ENCODE assay signal across 14 cellular contexts in genomic region chr11:61065955-61066638, GRCh38. TPM values are rescaled to one million over a fixed set of nuclear protein-coding genes. Genes with fewer than 3 reads are reported as not detected.
DNase-seq lines count a peak whose midpoint lies in the region; ATAC-seq and TF ChIP-seq lines count a peak whose summit lies in the region.
"Had no signal": no experiment of that assay in that cellular context is flagged by ENCODE, and none has a peak within 500 bp of the region (broad histone marks: within the 10 kb centered on the region; RNA-seq: fewer than 3 reads in every experiment).

No MANE protein-coding gene starts in this region.

- intact Hi-C loops in activated naive CD4-positive, alpha-beta T cell treated with anti-CD3 and anti-CD28 coated beads for 36 hours (cut with micrococcal nuclease): loop anchor here (1.0 kb wide), 1 partner anchor 12 kb away; no protein-coding TSS in a partner anchor
- intact Hi-C loops in ovary (cut with DNase I): no loop called here

- H4K8ac ChIP-seq in neuronal stem cell (ENCODE audit: low read depth, low read length): no peak overlapping the region

- H3K4me1 ChIP-seq in OCI-LY1 (ENCODE audit: insufficient read depth, low read length, severe bottlenecking): peaks cover 34% of the 10 kb centered on the region
- peaks cover 0 to under 1% of the 10 kb centered on the region in 2 donors for H3K4me1 ChIP-seq in neuronal stem cell (ENCODE audit: control insufficient read depth in 2 of 2, insufficient read depth in 1 of 2, low read depth in 1 of 2, low read length in 2 of 2)
- H3K4me1 ChIP-seq in ovary (ENCODE audit: insufficient read depth): peaks cover 3% of the 10 kb centered on the region
- H3K4me1 ChIP-seq: parathyroid adenoma had no signal

- no peak for TF ChIP-seq POLR2A in ovary (IDR thresholded peaks at IDR 0.05)

- TF ChIP-seq CTCF in OCI-LY1 (IDR thresholded peaks at IDR 0.05; ENCODE audit: low read length): no peak
- no peak for TF ChIP-seq CTCF in ovary (IDR thresholded peaks at IDR 0.05)

- no peak overlapping the region for H3K18ac ChIP-seq in neuronal stem cell (ENCODE audit: low read length)

- H4K20me1 ChIP-seq in OCI-LY1 (ENCODE audit: insufficient read depth, low read length): no peaks in the 10 kb centered on the region

- no peak overlapping the region for H3K4me3 ChIP-seq in OCI-LY1 (ENCODE audit: low read depth, low read length, poor library complexity, severe bottlenecking)
- H3K4me3 ChIP-seq in neuronal stem cell (ENCODE audit: low read length in 2 of 2): no peak overlapping the region
- H3K4me3 ChIP-seq in ovary: no peak overlapping the region

- H4K91ac ChIP-seq in neuronal stem cell (ENCODE audit: low read depth, low read length, poor library complexity): no peak overlapping the region

- no peak overlapping the region for H2BK15ac ChIP-seq in neuronal stem cell (ENCODE audit: low read length)

- ATAC-seq in HG03159 (IDR thresholded peaks at IDR 0.05; ENCODE audit: unreplicated experiment) (no peak), HG03439 (IDR thresholded peaks at IDR 0.05; ENCODE audit: unreplicated experiment) (no peak)

- CTCF ChIA-PET in activated naive CD4-positive, alpha-beta T cell treated with anti-CD3 and anti-CD28 coated beads for 36 hours (lab: Charles Lee): interaction anchor here (0.6 to 3.4 kb wide), 9 partner anchors 15 to 97 kb away, joined by 3 to 21 read pairs (median 4); no protein-coding TSS in a partner anchor

- H2BK5ac ChIP-seq in neuronal stem cell (ENCODE audit: low read length): no peak overlapping the region

- no peaks in the 10 kb centered on the region for H3F3A ChIP-seq in OCI-LY1 (ENCODE audit: insufficient read depth, low read length)

- no peak overlapping the region for H3K27ac ChIP-seq in OCI-LY1 (ENCODE audit: low read depth, low read length, poor library complexity, severe bottlenecking)
- no peak overlapping the region for H3K27ac ChIP-seq in neuronal stem cell (replicated peaks; ENCODE audit: low read length)
- H3K27ac ChIP-seq in ovary: no peak overlapping the region
- H3K27ac ChIP-seq: parathyroid adenoma had no signal

- H3K4me1 Mint-ChIP-seq in activated naive CD4-positive, alpha-beta T cell treated with anti-CD3 and anti-CD28 coated beads for 36 hours (ENCODE audit: low read depth): peaks cover 94% of the 10 kb centered on the region

- no peak overlapping the region for H2BK120ac ChIP-seq in neuronal stem cell (ENCODE audit: low read depth, low read length)

- H3K23ac ChIP-seq in neuronal stem cell (ENCODE audit: low read depth, low read length, poor library complexity): no peak overlapping the region

- DNase-seq in CD1c-positive myeloid dendritic cell (ENCODE audit: extremely low spot score) (peak; percentile 52), neuronal stem cell (ENCODE audit: low spot score) (no peak), ovary (no peak), HPDE6-E6E7 (ENCODE audit: extremely low spot score) (no peak)
- DNase-seq in activated naive CD4-positive, alpha-beta T cell treated with anti-CD3 and anti-CD28 coated beads for 36 hours: peak; percentile 88
- DNase-seq: activated CD4-positive, CD25-positive, alpha-beta regulatory T cell treated with anti-CD3 and anti-CD28 coated beads, Interleukin-2, amount 50 U/mL, for 72 hours; anterior cingulate cortex; dermis blood vessel endothelial cell; EL had no signal

- peak overlapping the region; percentile 56 for H3K4me3 Mint-ChIP-seq in activated naive CD4-positive, alpha-beta T cell treated with anti-CD3 and anti-CD28 coated beads for 36 hours

- WGBS in neuronal stem cell (ENCODE audit: extremely low coverage in 2 of 2, insufficient read length in 2 of 2, insufficient replicate concordance in 1 of 2), 2 donors: no CpG with 5 or more reads among the region's 19 CpGs
- WGBS in ovary, 3 donors: 88 to 93% (median 88%) methylated on average over 19 of the region's 19 CpGs

- H3K79me2 ChIP-seq in OCI-LY1 (ENCODE audit: insufficient read depth, low read length): no peaks in the 10 kb centered on the region
- H3K79me2 ChIP-seq: parathyroid adenoma had no signal

- no peaks in the 10 kb centered on the region for H3K9me2 ChIP-seq in OCI-LY1 (ENCODE audit: low read depth, low read length)

- H3K27me3 Mint-ChIP-seq in activated naive CD4-positive, alpha-beta T cell treated with anti-CD3 and anti-CD28 coated beads for 36 hours (ENCODE audit: low read depth): no peaks in the 10 kb centered on the region

- H3K27me3 ChIP-seq in OCI-LY1 (ENCODE audit: insufficient read depth, low read length) (no peaks in the 10 kb centered on the region), neuronal stem cell (ENCODE audit: control insufficient read depth in 3 of 3, insufficient read depth in 3 of 3, low read depth in 1 of 3, low read length in 3 of 3) (peaks cover 0 to 9% (median 1%) of the 10 kb centered on the region in 3 experiments), ovary (no peaks in the 10 kb centered on the region)

- H2AK5ac ChIP-seq in neuronal stem cell (ENCODE audit: low read depth, low read length): peak overlapping the region; percentile 30

- no peak overlapping the region for H3K14ac ChIP-seq in neuronal stem cell (ENCODE audit: low read length)

- H3K9me3 Mint-ChIP-seq in activated naive CD4-positive, alpha-beta T cell treated with anti-CD3 and anti-CD28 coated beads for 36 hours: no peaks in the 10 kb centered on the region

- H3K9ac ChIP-seq in OCI-LY1 (ENCODE audit: low read length): no peak overlapping the region
- no peak overlapping the region for H3K9ac ChIP-seq in neuronal stem cell (ENCODE audit: low read depth, low read length, poor library complexity)
- H3K9ac ChIP-seq: parathyroid adenoma had no signal

- H3K79me1 ChIP-seq in neuronal stem cell (ENCODE audit: low read depth, low read length): no peaks in the 10 kb centered on the region

- peak overlapping the region; percentile 5; the same call in 1 of the 2 replicates for H3K4me2 ChIP-seq in OCI-LY1 (ENCODE audit: low read length)
- no peak overlapping the region for H3K4me2 ChIP-seq in neuronal stem cell (ENCODE audit: insufficient read depth, low read length, poor library complexity, severe bottlenecking)

- TF ChIP-seq EP300 in ovary (IDR thresholded peaks at IDR 0.05): no peak

- H3K9me3 ChIP-seq in OCI-LY1 (ENCODE audit: low read length): no peaks in the 10 kb centered on the region
- H3K9me3 ChIP-seq in neuronal stem cell (replicated peaks in 1 of 2; ENCODE audit: control insufficient read depth in 2 of 2, insufficient read depth in 1 of 2, low read depth in 1 of 2, low read length in 2 of 2): no peaks in the 10 kb centered on the region
- no peaks in the 10 kb centered on the region for H3K9me3 ChIP-seq in ovary

- H3K27ac Mint-ChIP-seq in activated naive CD4-positive, alpha-beta T cell treated with anti-CD3 and anti-CD28 coated beads for 36 hours: peak overlapping the region; percentile 82

- no peak overlapping the region for H2AFZ ChIP-seq in OCI-LY1 (ENCODE audit: low read length)
- no peak overlapping the region for H2AFZ ChIP-seq in neuronal stem cell (ENCODE audit: low read length)
- H2AFZ ChIP-seq: parathyroid adenoma had no signal

- H3K36me3 ChIP-seq in OCI-LY1 (ENCODE audit: insufficient read depth, low read length): no peaks in the 10 kb centered on the region
- H3K36me3 ChIP-seq in neuronal stem cell (replicated peaks in 1 of 2; ENCODE audit: control insufficient read depth in 2 of 2, insufficient read depth in 2 of 2, low read length in 2 of 2): no peaks in the 10 kb centered on the region
- H3K36me3 ChIP-seq in ovary: no peaks in the 10 kb centered on the region

- no peak overlapping the region for H3K4ac ChIP-seq in neuronal stem cell (ENCODE audit: low read length)

- H3K36me3 Mint-ChIP-seq in activated naive CD4-positive, alpha-beta T cell treated with anti-CD3 and anti-CD28 coated beads for 36 hours (ENCODE audit: low read depth): peaks cover 73% of the 10 kb centered on the region

- no peak overlapping the region for H2BK12ac ChIP-seq in neuronal stem cell (ENCODE audit: low read length)

RNA-seq across cellular contexts. Expression of gene CD5, which starts 36.2 kb away (rescaled TPM):
- 100 to 1,000 TPM; 228 to 232 TPM for total RNA-seq in activated naive CD4-positive, alpha-beta T cell treated with anti-CD3 and anti-CD28 coated beads for 36 hours
- polyA plus RNA-seq in neuronal stem cell (2013, experiment 1 of 2): not detected
- not detected for polyA plus RNA-seq in neuronal stem cell (2013, experiment 2 of 2)
- 1 to 10 TPM in 1 of 7 donors, under 1 TPM in 5, not detected in 1; 0.12 to 1.3 (median 0.29) TPM for total RNA-seq in ovary
- under 1 TPM; 0.12 to 0.83 TPM for polyA plus RNA-seq in ovary
- total RNA-seq: dermis blood vessel endothelial cell, lung microvascular endothelial cell had no signal

Comparison
In these comparisons a context has a peak if more than half of its experiments do, and no peak if none do; other contexts are left out.
1. DNase-seq: peak in CD1c-positive myeloid dendritic cell (single experiment) and activated naive CD4-positive, alpha-beta T cell treated with anti-CD3 and anti-CD28 coated beads for 36 hours (single experiment); none in neuronal stem cell (single experiment), ovary (0 of 5) and HPDE6-E6E7 (single experiment).
2. RNA of gene CD5, which starts 36.2 kb away (total RNA-seq): 228 to 232 TPM in activated naive CD4-positive, alpha-beta T cell treated with anti-CD3 and anti-CD28 coated beads for 36 hours; 0.12 to 1.3 TPM in ovary; every median in the first group is over 100 times any median in the second.